21 cellular contexts compared by ENCODE assay signal in the genomic region with DNA sequence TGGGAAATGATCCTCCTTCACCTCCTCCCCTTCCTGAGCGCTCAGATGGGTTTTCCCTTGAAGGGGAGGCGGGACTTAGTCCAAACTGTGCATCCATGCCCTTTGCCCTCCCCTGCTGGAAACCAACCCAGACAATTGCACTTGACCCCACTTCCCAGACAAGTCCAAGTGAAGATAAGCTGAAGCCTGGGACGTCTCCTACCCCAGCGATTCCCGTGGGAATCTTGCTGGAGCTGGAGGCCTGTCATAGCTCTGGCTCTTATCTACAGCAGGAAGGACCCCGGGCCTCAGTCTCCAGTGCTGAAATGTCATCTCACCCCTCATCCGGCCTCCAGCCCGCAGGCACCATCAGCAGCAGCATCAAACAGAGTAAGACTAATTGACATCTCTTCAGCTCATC. TPM values are rescaled to one million over a fixed set of nuclear protein-coding genes. Genes with fewer than 3 reads are reported as not detected.
"Had no signal": no experiment of that assay in that cellular context is flagged by ENCODE, and none has a peak within 500 bp of the region (broad histone marks: within the 10 kb centered on the region; RNA-seq: fewer than 3 reads in every experiment).

No MANE protein-coding gene starts in this region.

- ATAC-seq: esophagus mucosa; lower lobe of right lung; naive thymus-derived CD8-positive, alpha-beta T cell; T-cell; upper lobe of right lung had no signal

- H3K4me1 ChIP-seq: upper lobe of right lung had no signal

- H3K36me3 ChIP-seq: lower lobe of right lung, thoracic aorta, upper lobe of right lung had no signal

- H3K27ac Mint-ChIP-seq: activated naive CD4-positive, alpha-beta T cell treated with anti-CD3 and anti-CD28 coated beads, Interleukin-2, amount 50 U/mL, for 24 hours; brain; naive thymus-derived CD8-positive, alpha-beta T cell; progenitor cell of endocrine pancreas; T-cell had no signal

- DNase-seq: activated CD4-positive, alpha-beta T cell treated with anti-CD3 and anti-CD28 coated beads for 1 hour; activated gamma-delta T cell treated with Interleukin-2 at 50 U/mL for 16 hours; activated T-cell treated with anti-CD3 and anti-CD28 coated beads, Interleukin-2, amount 50 U/mL, for 1 hour; aorta; central memory CD4-positive, alpha-beta T cell; dermis blood vessel endothelial cell; effector memory CD4-positive, alpha-beta T cell; hippocampal formation; lower lobe of right lung; naive thymus-derived CD8-positive, alpha-beta T cell; retina; stimulated activated CD4-positive, alpha-beta T cell treated with anti-CD3 and anti-CD28 coated beads, Interleukin-4, amount 100 ng/mL, for 24 hours; stimulated activated naive CD4-positive, alpha-beta T cell treated with Interleukin-2 at 50 U/mL for 16 hours; T-cell; upper lobe of right lung had no signal

- H3K9me3 Mint-ChIP-seq: activated naive CD4-positive, alpha-beta T cell treated with anti-CD3 and anti-CD28 coated beads, Interleukin-2, amount 50 U/mL, for 24 hours; naive thymus-derived CD8-positive, alpha-beta T cell; T-cell had no signal

- H3K9me3 ChIP-seq: lower lobe of right lung, thoracic aorta, upper lobe of right lung had no signal

- H3K4me3 ChIP-seq: lower lobe of right lung, thoracic aorta, upper lobe of right lung had no signal

- H3K36me3 Mint-ChIP-seq: activated naive CD4-positive, alpha-beta T cell treated with anti-CD3 and anti-CD28 coated beads, Interleukin-2, amount 50 U/mL, for 24 hours; brain; naive thymus-derived CD8-positive, alpha-beta T cell; T-cell had no signal

- H3K4me3 Mint-ChIP-seq: activated naive CD4-positive, alpha-beta T cell treated with anti-CD3 and anti-CD28 coated beads, Interleukin-2, amount 50 U/mL, for 24 hours; brain; naive thymus-derived CD8-positive, alpha-beta T cell; T-cell had no signal

- H3K27ac ChIP-seq: lower lobe of right lung, thoracic aorta, upper lobe of right lung had no signal

RNA-seq across cellular contexts. Expression of a gene that starts 6.5 kb away (rescaled TPM):
- total RNA-seq: dermis blood vessel endothelial cell, endothelial cell of umbilical vein had no signal
